Comparison of ENCODE assay signal across 1 cellular context in genomic region chr1:40314721-40315238, GRCh38.
TF ChIP-seq lines count a peak whose summit lies in the region.

No MANE protein-coding gene starts in this region.

TF ChIP-seq in IMR-90, 13 proteins besides CTCF, POLR2A, EP300 and RAD21:
- TF ChIP-seq SMC3 (IDR thresholded peaks at IDR 0.05; ENCODE audit: low read depth, low read length) = no peak
- TF ChIP-seq NFE2L2 (IDR thresholded peaks at IDR 0.05; ENCODE audit: low read depth, low read length) = no peak
- TF ChIP-seq CEBPB (IDR thresholded peaks at IDR 0.05; ENCODE audit: low read depth, low read length) = no peak
- TF ChIP-seq MAZ (IDR thresholded peaks at IDR 0.05; ENCODE audit: borderline replicate concordance, low read depth, low read length) = no peak
- no peak for TF ChIP-seq CHD1 (IDR thresholded peaks at IDR 0.05; ENCODE audit: low read depth, low read length)
- no peak for TF ChIP-seq RCOR1 (IDR thresholded peaks at IDR 0.05; ENCODE audit: insufficient replicate concordance, low read length)
- no peak for TF ChIP-seq RFX5 (IDR thresholded peaks at IDR 0.05; ENCODE audit: low read depth, low read length)
- TF ChIP-seq MAFK (IDR thresholded peaks at IDR 0.05; ENCODE audit: low read depth, low read length) = no peak
- TF ChIP-seq, protein P1, sequence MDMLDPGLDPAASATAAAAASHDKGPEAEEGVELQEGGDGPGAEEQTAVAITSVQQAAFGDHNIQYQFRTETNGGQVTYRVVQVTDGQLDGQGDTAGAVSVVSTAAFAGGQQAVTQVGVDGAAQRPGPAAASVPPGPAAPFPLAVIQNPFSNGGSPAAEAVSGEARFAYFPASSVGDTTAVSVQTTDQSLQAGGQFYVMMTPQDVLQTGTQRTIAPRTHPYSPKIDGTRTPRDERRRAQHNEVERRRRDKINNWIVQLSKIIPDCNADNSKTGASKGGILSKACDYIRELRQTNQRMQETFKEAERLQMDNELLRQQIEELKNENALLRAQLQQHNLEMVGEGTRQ (IDR thresholded peaks at IDR 0.05; ENCODE audit: low read depth, low read length) = no peak
- TF ChIP-seq, protein P2, sequence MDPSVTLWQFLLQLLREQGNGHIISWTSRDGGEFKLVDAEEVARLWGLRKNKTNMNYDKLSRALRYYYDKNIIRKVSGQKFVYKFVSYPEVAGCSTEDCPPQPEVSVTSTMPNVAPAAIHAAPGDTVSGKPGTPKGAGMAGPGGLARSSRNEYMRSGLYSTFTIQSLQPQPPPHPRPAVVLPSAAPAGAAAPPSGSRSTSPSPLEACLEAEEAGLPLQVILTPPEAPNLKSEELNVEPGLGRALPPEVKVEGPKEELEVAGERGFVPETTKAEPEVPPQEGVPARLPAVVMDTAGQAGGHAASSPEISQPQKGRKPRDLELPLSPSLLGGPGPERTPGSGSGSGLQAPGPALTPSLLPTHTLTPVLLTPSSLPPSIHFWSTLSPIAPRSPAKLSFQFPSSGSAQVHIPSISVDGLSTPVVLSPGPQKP (IDR thresholded peaks at IDR 0.05; ENCODE audit: borderline replicate concordance, low read depth, low read length) = no peak
- no peak for TF ChIP-seq FOS (IDR thresholded peaks at IDR 0.05; ENCODE audit: low read depth, low read length)
- no peak for TF ChIP-seq MXI1 (IDR thresholded peaks at IDR 0.05; ENCODE audit: borderline replicate concordance, low read depth, low read length)
- TF ChIP-seq BHLHE40 (IDR thresholded peaks at IDR 0.05; ENCODE audit: low read depth, low read length) = no peak
